In the genomic region with DNA sequence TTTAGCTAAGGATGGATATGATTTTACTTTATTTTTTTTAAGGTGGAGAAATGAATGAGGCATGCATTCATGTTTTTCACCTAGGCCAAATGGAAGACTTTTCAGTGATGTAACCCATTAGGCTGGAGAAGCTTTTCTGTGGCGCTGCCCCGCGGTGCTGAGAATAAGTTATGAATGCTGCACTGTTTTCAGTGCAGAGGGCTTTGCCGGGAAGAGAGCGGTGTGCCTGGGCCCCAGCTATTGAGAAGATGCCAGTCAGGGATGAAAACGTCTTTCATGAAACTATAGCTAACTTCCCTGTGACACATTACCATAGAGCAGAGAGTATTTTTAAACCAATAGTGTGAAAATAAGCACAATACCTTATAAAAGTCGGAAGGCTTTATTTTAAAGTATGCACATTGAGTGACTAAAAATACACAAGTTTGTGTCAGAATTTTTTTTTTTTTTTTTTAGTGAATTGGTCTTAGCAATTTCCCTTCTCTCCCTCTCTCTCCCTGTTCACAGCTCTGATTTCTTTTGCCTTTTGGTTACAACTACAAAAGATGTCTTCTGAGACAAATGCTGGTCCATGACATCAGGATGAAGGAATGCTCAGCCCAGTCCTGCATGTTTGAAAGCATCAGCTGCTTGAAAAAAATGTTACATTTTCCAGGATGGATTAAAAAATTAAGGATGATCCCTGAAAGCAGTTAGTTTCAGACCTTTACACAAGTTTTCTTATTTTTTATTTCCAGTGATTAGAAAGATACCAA, we compare ENCODE assay signal across 1 cellular context.
TF ChIP-seq lines count a peak whose summit lies in the region.

No MANE protein-coding gene starts in this region.

TF ChIP-seq in HepG2, 621 proteins besides CTCF, POLR2A, EP300 and RAD21 (continued from another document):
- TF ChIP-seq, protein P1, sequence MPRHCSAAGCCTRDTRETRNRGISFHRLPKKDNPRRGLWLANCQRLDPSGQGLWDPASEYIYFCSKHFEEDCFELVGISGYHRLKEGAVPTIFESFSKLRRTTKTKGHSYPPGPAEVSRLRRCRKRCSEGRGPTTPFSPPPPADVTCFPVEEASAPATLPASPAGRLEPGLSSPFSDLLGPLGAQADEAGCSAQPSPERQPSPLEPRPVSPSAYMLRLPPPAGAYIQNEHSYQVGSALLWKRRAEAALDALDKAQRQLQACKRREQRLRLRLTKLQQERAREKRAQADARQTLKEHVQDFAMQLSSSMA (CRISPR knock-in tag; IDR thresholded peaks at IDR 0.05), result no peak
- TF ChIP-seq EZH2 (conservative IDR thresholded peaks at IDR 0.05; ENCODE audit: low read depth, low read length) (no peak), MZF1 (CRISPR knock-in tag; IDR thresholded peaks at IDR 0.05; ENCODE audit: borderline replicate concordance) (no peak), PRMT3 (CRISPR knock-in tag; IDR thresholded peaks at IDR 0.05; ENCODE audit: borderline replicate concordance, low read depth) (no peak), ONECUT2 (CRISPR knock-in tag; IDR thresholded peaks at IDR 0.05) (no peak), ZNF878 (CRISPR knock-in tag; IDR thresholded peaks at IDR 0.05) (no peak)
